Comparison of ENCODE assay signal across 21 cellular contexts in the genomic region with DNA sequence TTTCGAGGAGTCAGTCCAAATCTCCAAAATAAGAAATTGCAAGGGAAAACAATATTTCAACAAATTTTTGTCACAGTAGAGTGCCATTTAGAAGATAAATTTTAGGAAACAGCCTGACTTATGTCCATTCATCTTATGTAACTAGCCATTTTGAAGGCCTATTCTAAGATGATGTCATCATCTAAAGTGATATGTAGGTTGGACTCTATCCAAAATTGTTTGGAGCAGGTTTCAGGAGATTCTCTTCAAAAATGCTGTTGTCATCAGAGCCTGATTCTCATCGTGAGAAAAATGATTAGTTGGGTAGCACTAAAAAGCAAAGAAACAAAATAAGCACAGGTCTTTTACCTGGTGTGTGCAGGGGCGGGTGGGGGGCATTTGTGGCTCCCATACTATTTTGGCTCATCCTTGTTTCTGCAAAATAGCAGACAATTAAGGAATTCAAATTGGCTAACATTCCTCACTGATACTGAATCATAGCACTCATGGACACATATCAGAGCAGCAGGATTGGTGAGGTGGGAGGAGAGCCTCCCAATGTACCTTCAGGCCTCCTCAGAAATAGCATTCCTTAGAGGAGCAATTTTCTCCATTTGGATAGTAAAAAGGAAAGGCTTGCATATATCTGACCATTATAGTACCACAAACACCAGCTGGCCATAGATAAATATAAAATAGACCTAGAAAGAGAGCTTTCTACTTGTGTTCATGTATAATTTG.
DNase-seq lines count a peak whose midpoint lies in the region; ATAC-seq, FAIRE-seq and TF ChIP-seq lines count a peak whose summit lies in the region.
"Had no signal": no experiment of that assay in that cellular context is flagged by ENCODE, and none has a peak within 500 bp of the region (broad histone marks: within the 10 kb centered on the region; RNA-seq: fewer than 3 reads in every experiment).

No MANE protein-coding gene starts in this region.

- no peak overlapping the region for H3K4me3 ChIP-seq in HepG2 (replicated peaks in 1 of 3; ENCODE audit: insufficient read depth in 1 of 3, low read depth in 2 of 3, low read length in 3 of 3)
- no peak overlapping the region for H3K4me3 ChIP-seq in right lobe of liver
- H3K4me3 ChIP-seq: A549 had no signal

- no peak overlapping the region for H3K4me2 ChIP-seq in HepG2 (ENCODE audit: low read depth, low read length)
- H3K4me2 ChIP-seq: A549 had no signal

- H3K27ac ChIP-seq in HepG2 (ENCODE audit: extremely low read length, insufficient read depth, low read length) (no peak overlapping the region), right lobe of liver (no peak overlapping the region)
- H3K27ac ChIP-seq: 22Rv1, A549, C4-2B had no signal

- peak; percentile 15 for DNase-seq in DMS53 (lab: John Stamatoyannopoulos, UW)
- DNase-seq in DMS53 treated with DMSO at 0.1 percent for 48 hours (lab: John Stamatoyannopoulos, UW; ENCODE audit: unreplicated experiment), result no peak
- DNase-seq in HepG2 (ENCODE audit: low spot score), result no peak
- DNase-seq in right lobe of liver, result no peak
- no peak for DNase-seq in SKM-1 (lab: John Stamatoyannopoulos, UW; ENCODE audit: unreplicated experiment)
- DNase-seq in Right ventricle myocardium inferior (ENCODE audit: missing footprints), result no peak
- no peak for DNase-seq in NCI-H524 (lab: John Stamatoyannopoulos, UW)
- DNase-seq: AML-193; Caco-2; CD4-positive, alpha-beta T cell; DMS79 treated with DMSO at 0.1 percent for 48 hours; GF-D8; GOT3; H7 had no signal

- no peak overlapping the region for H2AFZ ChIP-seq in HepG2 (ENCODE audit: low read length)

- CTCF ChIA-PET in HepG2 (lab: Yijun Ruan, JAX; ENCODE audit: low intra/inter-chr PET ratio, low total read pairs), result no interaction called here

- no peak overlapping the region for H3K9ac ChIP-seq in HepG2 (ENCODE audit: insufficient read depth, low read depth, low read length)

- H3K4me1 ChIP-seq in HepG2 (ENCODE audit: insufficient read depth, low read length), result no peaks in the 10 kb centered on the region
- no peaks in the 10 kb centered on the region for H3K4me1 ChIP-seq in right lobe of liver
- H3K4me1 ChIP-seq: A549, Caco-2 had no signal

- no peaks in the 10 kb centered on the region for H4K20me1 ChIP-seq in HepG2 (ENCODE audit: insufficient read depth, low read length)

- no peaks in the 10 kb centered on the region for H3K79me2 ChIP-seq in HepG2 (ENCODE audit: insufficient read depth, low read length)

- TF ChIP-seq RAD21 in HepG2 (CRISPR knock-in tag; IDR thresholded peaks at IDR 0.05), result no peak

- no peak for TF ChIP-seq EP300 in HepG2 (IDR thresholded peaks at IDR 0.05; ENCODE audit: low read depth in 2 of 2, low read length in 2 of 2)
- TF ChIP-seq EP300 in HepG2 (CRISPR knock-in tag; IDR thresholded peaks at IDR 0.05; ENCODE audit: borderline replicate concordance), result no peak

- TF ChIP-seq POLR2A in HepG2 (IDR thresholded peaks at IDR 0.05; ENCODE audit: insufficient read depth in 1 of 2, low read depth in 2 of 2, low read length in 2 of 2) (no peak), right lobe of liver (IDR thresholded peaks at IDR 0.05) (no peak)

- intact Hi-C loops in HepG2 (cut with micrococcal nuclease; ENCODE audit: unreplicated experiment), result no loop called here
- intact Hi-C loops in right lobe of liver (cut with DNase I), result no loop called here
- intact Hi-C loops in Right ventricle myocardium inferior (cut with DNase I), result no loop called here

- POLR2A ChIA-PET in HepG2 (lab: Yijun Ruan, JAX), result no interaction called here

- no peak for FAIRE-seq in HepG2 (lab: Jason Lieb, UNC)
- FAIRE-seq: A549, D721Med, HTR-8/SVneo had no signal

- WGBS in HepG2 (ENCODE audit: low lambda C conversion rate), result 7% methylated on average over 3 of the region's 3 CpGs
- 47% methylated on average over 3 of the region's 3 CpGs for WGBS in right lobe of liver (ENCODE audit: insufficient coverage, low coverage, low lambda C conversion rate, missing lambda C conversion rate)

- no TSS peak for BruUV-seq in HepG2 (replicated peaks; lab: Mats Ljungman, UMichigan)

- in situ Hi-C loops in HepG2 (cut with HindIII; ENCODE audit: extremely low pct_ligation_motif_present, low pct_unique_long_range_greater_than_20kb), result no loop called here

- TF ChIP-seq CTCF in HepG2 (CRISPR knock-in tag; IDR thresholded peaks at IDR 0.05) (no peak), right lobe of liver (IDR thresholded peaks at IDR 0.05) (no peak)

- ATAC-seq in HepG2 (no peak), right lobe of liver (no peak), SK-N-SH treated with all-trans-retinoic acid at 6 μM for 48 hours (peak; percentile 51), Right ventricle myocardium inferior (no peak)
- ATAC-seq: A549, HCT116 had no signal

- H3K27me3 ChIP-seq in HepG2 (ENCODE audit: control insufficient read depth in 1 of 2, insufficient read depth in 2 of 2, low read length in 2 of 2), result no peaks in the 10 kb centered on the region
- H3K27me3 ChIP-seq in right lobe of liver, result no peaks in the 10 kb centered on the region

- H3K9me3 ChIP-seq in HepG2 (ENCODE audit: low read length), result no peaks in the 10 kb centered on the region
- H3K9me3 ChIP-seq in right lobe of liver, result no peaks in the 10 kb centered on the region
- H3K9me3 ChIP-seq: A549, Caco-2 had no signal

- no peaks in the 10 kb centered on the region for H3K36me3 ChIP-seq in HepG2 (replicated peaks in 1 of 2; ENCODE audit: control insufficient read depth in 1 of 2, insufficient read depth in 2 of 2, low read length in 2 of 2)
- no peaks in the 10 kb centered on the region for H3K36me3 ChIP-seq in right lobe of liver

TF ChIP-seq in HepG2, 621 proteins besides CTCF, POLR2A, EP300 and RAD21:
- TF ChIP-seq, protein P1, sequence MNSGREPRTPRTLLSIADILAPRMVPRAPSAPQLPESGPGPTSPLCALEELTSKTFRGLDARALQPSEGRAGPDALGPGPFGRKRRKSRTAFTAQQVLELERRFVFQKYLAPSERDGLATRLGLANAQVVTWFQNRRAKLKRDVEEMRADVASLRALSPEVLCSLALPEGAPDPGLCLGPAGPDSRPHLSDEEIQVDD (CRISPR knock-in tag; IDR thresholded peaks at IDR 0.05; ENCODE audit: borderline replicate concordance), result no peak
- TF ChIP-seq ATAD3A (CRISPR knock-in tag; IDR thresholded peaks at IDR 0.05) (no peak), SRSF1 (optimal IDR thresholded peaks at IDR 0.05; ENCODE audit: low read depth, low read length) (no peak), HOXD1 (CRISPR knock-in tag; IDR thresholded peaks at IDR 0.05) (no peak), ATF7 (IDR thresholded peaks at IDR 0.05) (peak; percentile 90), ATF7 (CRISPR knock-in tag; IDR thresholded peaks at IDR 0.05) (no peak)

TF ChIP-seq in SK-N-SH treated with all-trans-retinoic acid at 6 μM for 48 hours, 23 proteins besides CTCF, POLR2A, EP300 and RAD21:
- TF ChIP-seq, protein P2, sequence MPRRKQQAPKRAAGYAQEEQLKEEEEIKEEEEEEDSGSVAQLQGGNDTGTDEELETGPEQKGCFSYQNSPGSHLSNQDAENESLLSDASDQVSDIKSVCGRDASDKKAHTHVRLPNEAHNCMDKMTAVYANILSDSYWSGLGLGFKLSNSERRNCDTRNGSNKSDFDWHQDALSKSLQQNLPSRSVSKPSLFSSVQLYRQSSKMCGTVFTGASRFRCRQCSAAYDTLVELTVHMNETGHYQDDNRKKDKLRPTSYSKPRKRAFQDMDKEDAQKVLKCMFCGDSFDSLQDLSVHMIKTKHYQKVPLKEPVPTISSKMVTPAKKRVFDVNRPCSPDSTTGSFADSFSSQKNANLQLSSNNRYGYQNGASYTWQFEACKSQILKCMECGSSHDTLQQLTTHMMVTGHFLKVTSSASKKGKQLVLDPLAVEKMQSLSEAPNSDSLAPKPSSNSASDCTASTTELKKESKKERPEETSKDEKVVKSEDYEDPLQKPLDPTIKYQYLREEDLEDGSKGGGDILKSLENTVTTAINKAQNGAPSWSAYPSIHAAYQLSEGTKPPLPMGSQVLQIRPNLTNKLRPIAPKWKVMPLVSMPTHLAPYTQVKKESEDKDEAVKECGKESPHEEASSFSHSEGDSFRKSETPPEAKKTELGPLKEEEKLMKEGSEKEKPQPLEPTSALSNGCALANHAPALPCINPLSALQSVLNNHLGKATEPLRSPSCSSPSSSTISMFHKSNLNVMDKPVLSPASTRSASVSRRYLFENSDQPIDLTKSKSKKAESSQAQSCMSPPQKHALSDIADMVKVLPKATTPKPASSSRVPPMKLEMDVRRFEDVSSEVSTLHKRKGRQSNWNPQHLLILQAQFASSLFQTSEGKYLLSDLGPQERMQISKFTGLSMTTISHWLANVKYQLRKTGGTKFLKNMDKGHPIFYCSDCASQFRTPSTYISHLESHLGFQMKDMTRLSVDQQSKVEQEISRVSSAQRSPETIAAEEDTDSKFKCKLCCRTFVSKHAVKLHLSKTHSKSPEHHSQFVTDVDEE (CRISPR knock-in tag; IDR thresholded peaks at IDR 0.05), result no peak
- no peak for TF ChIP-seq ZNF8 (CRISPR knock-in tag; IDR thresholded peaks at IDR 0.05)
- no peak for TF ChIP-seq CSDC2 (CRISPR knock-in tag; IDR thresholded peaks at IDR 0.05)
- no peak for TF ChIP-seq SNAI2 (CRISPR knock-in tag; IDR thresholded peaks at IDR 0.05)
- TF ChIP-seq ZFP3 (CRISPR knock-in tag; IDR thresholded peaks at IDR 0.05), result no peak
